ENCODE assay signal across 28 cellular contexts in the genomic region with DNA sequence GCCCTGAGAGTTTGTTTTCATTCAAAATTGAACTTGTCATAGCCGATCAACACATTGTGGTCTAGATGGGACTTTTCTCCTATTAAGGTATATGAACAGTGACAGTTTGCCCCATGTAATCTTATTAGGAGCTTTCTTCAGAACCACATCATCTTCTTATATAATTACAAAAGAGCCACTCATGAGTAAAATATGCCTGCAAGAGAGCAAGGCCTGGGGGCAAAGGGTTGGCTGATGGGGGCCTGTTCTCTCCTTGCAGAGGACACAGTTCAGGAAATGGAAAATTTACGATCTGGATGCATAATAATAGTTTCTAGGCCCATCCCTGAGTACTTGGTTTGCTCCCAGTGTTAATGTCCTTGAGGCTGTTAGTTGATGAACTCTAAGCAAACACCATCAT.
A peak's percentile ranks its signal among the peaks of the same experiment; 100 is the strongest.
DNase-seq lines count a peak whose midpoint lies in the region; ATAC-seq and TF ChIP-seq lines count a peak whose summit lies in the region.
"Had no signal": no experiment of that assay in that cellular context is flagged by ENCODE, and none has a peak within 500 bp of the region (broad histone marks: within the 10 kb centered on the region; RNA-seq: fewer than 3 reads in every experiment).

No MANE protein-coding gene starts in this region.

- H3K36me3 Mint-ChIP-seq in HFFc6 (ENCODE audit: low read depth) (peaks cover 24% of the 10 kb centered on the region), chondrocyte (ENCODE audit: low read depth) (peaks cover 29% of the 10 kb centered on the region), osteocyte (ENCODE audit: unreplicated experiment) (peaks cover 42% of the 10 kb centered on the region)
- H3K36me3 Mint-ChIP-seq in activated T-helper 17 cell treated with anti-CD3 and anti-CD28 coated beads, Interleukin-2, amount 50 U/mL, for 72 hours (ENCODE audit: low read depth) = no peaks in the 10 kb centered on the region
- H3K36me3 Mint-ChIP-seq: activated naive CD8-positive, alpha-beta T cell; CD8-positive, alpha-beta memory T cell; immature natural killer cell had no signal

- H3K9me3 Mint-ChIP-seq in HFFc6 = no peaks in the 10 kb centered on the region
- H3K9me3 Mint-ChIP-seq in chondrocyte (ENCODE audit: low read depth) = no peaks in the 10 kb centered on the region
- no peaks in the 10 kb centered on the region for H3K9me3 Mint-ChIP-seq in osteocyte (ENCODE audit: unreplicated experiment)
- no peaks in the 10 kb centered on the region for H3K9me3 Mint-ChIP-seq in activated T-helper 17 cell treated with anti-CD3 and anti-CD28 coated beads, Interleukin-2, amount 50 U/mL, for 72 hours
- H3K9me3 Mint-ChIP-seq: activated CD4-positive, alpha-beta T cell treated with anti-CD3 and anti-CD28 coated beads, Interleukin-2, amount 10 ng/mL, durations not matched to agents 24 days and 14 days; T-helper 2 cell treated with Interferon-gamma antibody and Interleukin-4, amounts not matched to agents 5 μg/mL and 100 μg/mL, for 36 hours had no signal

- intact Hi-C loops in vagina (cut with DNase I) = no loop called here

- H3K4me3 ChIP-seq in MG63 = no peak overlapping the region
- no peak overlapping the region for H3K4me3 ChIP-seq in vagina
- H3K4me3 ChIP-seq: skin epidermis, upper lobe of left lung had no signal

- DNase-seq in HFFc6 (peak; percentile 21), RPMI7951 (ENCODE audit: low read depth) (peak; percentile 60), chondrocyte (ENCODE audit: low spot score) (no peak), osteocyte (ENCODE audit: extremely low spot score, unreplicated experiment) (no peak), NCI-H2196 treated with DMSO at 0.1 percent for 48 hours (lab: John Stamatoyannopoulos, UW; ENCODE audit: unreplicated experiment) (no peak), MG63 (no peak), vagina (ENCODE audit: extremely low spot score in 2 of 2) (no peak)
- DNase-seq: activated CD4-positive, alpha-beta T cell treated with anti-CD3 and anti-CD28 coated beads, Interleukin-2, amount 10 ng/mL, durations not matched to agents 24 days and 14 days; activated CD8-positive, alpha-beta memory T cell treated with anti-CD3 and anti-CD28 coated beads for 24 hours; activated effector memory CD4-positive, alpha-beta T cell treated with anti-CD3 and anti-CD28 coated beads, Interleukin-2, amount 50 U/mL, for 16 hours; aorta; CD8-positive, alpha-beta memory T cell; DMS 273 treated with DMSO at 0.1 percent for 48 hours; hypothalamus; immature natural killer cell; Karpas-422; NCI-H146; NCI-H2107; NCI-H524; stimulated activated naive CD4-positive, alpha-beta T cell; upper lobe of left lung had no signal

- H3K27me3 Mint-ChIP-seq in HFFc6 (ENCODE audit: insufficient read depth) (no peaks in the 10 kb centered on the region), chondrocyte (ENCODE audit: low read depth) (no peaks in the 10 kb centered on the region), osteocyte (ENCODE audit: unreplicated experiment) (no peaks in the 10 kb centered on the region)
- H3K27me3 Mint-ChIP-seq in activated T-helper 17 cell treated with anti-CD3 and anti-CD28 coated beads, Interleukin-2, amount 50 U/mL, for 72 hours = no peaks in the 10 kb centered on the region
- H3K27me3 Mint-ChIP-seq: activated CD4-positive, alpha-beta T cell treated with anti-CD3 and anti-CD28 coated beads, Interleukin-2, amount 10 ng/mL, durations not matched to agents 24 days and 14 days; activated naive CD8-positive, alpha-beta T cell had no signal

- H3K4me1 ChIP-seq in vagina = no peaks in the 10 kb centered on the region
- H3K4me1 ChIP-seq: parathyroid adenoma, upper lobe of left lung had no signal

- H3K27ac ChIP-seq in vagina = no peak overlapping the region
- H3K27ac ChIP-seq: parathyroid adenoma, skin epidermis, upper lobe of left lung had no signal

- no peak overlapping the region for H3K4me3 Mint-ChIP-seq in HFFc6
- no peak overlapping the region for H3K4me3 Mint-ChIP-seq in chondrocyte (ENCODE audit: unreplicated experiment)
- no peak overlapping the region for H3K4me3 Mint-ChIP-seq in osteocyte (ENCODE audit: unreplicated experiment)
- H3K4me3 Mint-ChIP-seq in activated T-helper 17 cell treated with anti-CD3 and anti-CD28 coated beads, Interleukin-2, amount 50 U/mL, for 72 hours = no peak overlapping the region
- H3K4me3 Mint-ChIP-seq: activated CD4-positive, alpha-beta T cell treated with anti-CD3 and anti-CD28 coated beads, Interleukin-2, amount 10 ng/mL, durations not matched to agents 24 days and 14 days; activated naive CD8-positive, alpha-beta T cell; CD8-positive, alpha-beta memory T cell; immature natural killer cell; T-helper 2 cell treated with Interferon-gamma antibody and Interleukin-4, amounts not matched to agents 5 μg/mL and 100 μg/mL, for 36 hours had no signal

- H3K4me1 Mint-ChIP-seq in HFFc6 (ENCODE audit: low read depth) = peaks cover 29% of the 10 kb centered on the region
- H3K4me1 Mint-ChIP-seq in chondrocyte (ENCODE audit: low read depth) = peaks cover 31% of the 10 kb centered on the region
- H3K4me1 Mint-ChIP-seq in osteocyte (ENCODE audit: unreplicated experiment) = peaks cover 22% of the 10 kb centered on the region
- H3K4me1 Mint-ChIP-seq in activated T-helper 17 cell treated with anti-CD3 and anti-CD28 coated beads, Interleukin-2, amount 50 U/mL, for 72 hours = no peaks in the 10 kb centered on the region
- H3K4me1 Mint-ChIP-seq: activated CD4-positive, alpha-beta T cell treated with anti-CD3 and anti-CD28 coated beads, Interleukin-2, amount 10 ng/mL, durations not matched to agents 24 days and 14 days; CD8-positive, alpha-beta memory T cell; immature natural killer cell had no signal

- H3K36me3 ChIP-seq in MG63 (no peaks in the 10 kb centered on the region), vagina (no peaks in the 10 kb centered on the region)
- H3K36me3 ChIP-seq: upper lobe of left lung had no signal

- no peaks in the 10 kb centered on the region for H3K9me3 ChIP-seq in MG63
- no peaks in the 10 kb centered on the region for H3K9me3 ChIP-seq in vagina
- H3K9me3 ChIP-seq: upper lobe of left lung had no signal

- no peak for ATAC-seq in activated T-helper 17 cell treated with anti-CD3 and anti-CD28 coated beads, Interleukin-2, amount 50 U/mL, for 72 hours (replicated peaks)
- ATAC-seq: HCT116, left lobe of liver had no signal

- no peak overlapping the region for H3K27ac Mint-ChIP-seq in HFFc6
- H3K27ac Mint-ChIP-seq in chondrocyte (ENCODE audit: unreplicated experiment) = peak overlapping the region; percentile 12
- peak overlapping the region; percentile 16 for H3K27ac Mint-ChIP-seq in osteocyte (ENCODE audit: unreplicated experiment)
- no peak overlapping the region for H3K27ac Mint-ChIP-seq in activated T-helper 17 cell treated with anti-CD3 and anti-CD28 coated beads, Interleukin-2, amount 50 U/mL, for 72 hours
- H3K27ac Mint-ChIP-seq: activated CD4-positive, alpha-beta T cell treated with anti-CD3 and anti-CD28 coated beads, Interleukin-2, amount 10 ng/mL, durations not matched to agents 24 days and 14 days; activated naive CD8-positive, alpha-beta T cell; CD8-positive, alpha-beta memory T cell; immature natural killer cell; T-helper 2 cell treated with Interferon-gamma antibody and Interleukin-4, amounts not matched to agents 5 μg/mL and 100 μg/mL, for 36 hours had no signal

- no peak for TF ChIP-seq CTCF in HFFc6 (IDR thresholded peaks at IDR 0.05)
- no peak for TF ChIP-seq CTCF in chondrocyte (IDR thresholded peaks at IDR 0.05)
- TF ChIP-seq CTCF in osteocyte (IDR thresholded peaks at IDR 0.05) = no peak
- TF ChIP-seq CTCF in vagina (IDR thresholded peaks at IDR 0.05) = no peak

- H3K27me3 ChIP-seq in MG63 (no peaks in the 10 kb centered on the region), vagina (no peaks in the 10 kb centered on the region)
- H3K27me3 ChIP-seq: upper lobe of left lung had no signal

- TF ChIP-seq POLR2A in vagina (IDR thresholded peaks at IDR 0.05) = no peak

Comparison
In these comparisons a context has a peak if more than half of its experiments do, and no peak if none do; other contexts are left out.
1. DNase-seq: peak in HFFc6 (single experiment) and RPMI7951 (single experiment); none in chondrocyte (single experiment), osteocyte (single experiment), NCI-H2196 treated with DMSO at 0.1 percent for 48 hours (single experiment), MG63 (single experiment) and vagina (0 of 2).
2. H3K27ac Mint-ChIP-seq: peak in chondrocyte (single experiment) and osteocyte (single experiment); none in HFFc6 (single experiment) and activated T-helper 17 cell treated with anti-CD3 and anti-CD28 coated beads, Interleukin-2, amount 50 U/mL, for 72 hours (single experiment).